ENCODE assay signal across 9 cellular contexts in genomic region chr11:60222141-60222540, GRCh38. TPM values are rescaled to one million over a fixed set of nuclear protein-coding genes. Genes with fewer than 3 reads are reported as not detected.
"Had no signal": no experiment of that assay in that cellular context is flagged by ENCODE, and none has a peak within 500 bp of the region (broad histone marks: within the 10 kb centered on the region; RNA-seq: fewer than 3 reads in every experiment).

No MANE protein-coding gene starts in this region.

- FAIRE-seq: H1, H54, HTR-8/SVneo had no signal

- DNase-seq: H9, HCEC 1CT, IMR-90, KBM-7 had no signal

- H2AFZ ChIP-seq: GM23338 had no signal

- H3K4me2 ChIP-seq: GM23338 had no signal

- H3K4me3 ChIP-seq: GM23338 had no signal

RNA-seq across cellular contexts. Expression of gene MS4A4E, which starts 20.8 kb away (rescaled TPM):
- total RNA-seq: GM23338, H1, IMR-90 had no signal
- polyA plus RNA-seq: GM23338, H1, IMR-90 had no signal

RNA-seq across cellular contexts. Expression of gene MS4A6A, which starts 39.3 kb away (rescaled TPM):
- total RNA-seq: GM23338, H1, H9, HT-29, IMR-90 had no signal
- polyA plus RNA-seq: GM23338, H1, IMR-90 had no signal

RNA-seq across cellular contexts. Expression of gene MS4A4A, which starts 58.3 kb away (rescaled TPM):
- total RNA-seq: GM23338, H1, H9, HT-29, IMR-90 had no signal
- polyA plus RNA-seq: GM23338, H1, IMR-90 had no signal
